1 cellular context compared by ENCODE assay signal in genomic region chr20:18650224-18650623, GRCh38.
TF ChIP-seq lines count a peak whose summit lies in the region.

No MANE protein-coding gene starts in this region.

TF ChIP-seq in HepG2, 621 proteins besides CTCF, POLR2A, EP300 and RAD21 (continued from another document):
- TF ChIP-seq, protein P1, sequence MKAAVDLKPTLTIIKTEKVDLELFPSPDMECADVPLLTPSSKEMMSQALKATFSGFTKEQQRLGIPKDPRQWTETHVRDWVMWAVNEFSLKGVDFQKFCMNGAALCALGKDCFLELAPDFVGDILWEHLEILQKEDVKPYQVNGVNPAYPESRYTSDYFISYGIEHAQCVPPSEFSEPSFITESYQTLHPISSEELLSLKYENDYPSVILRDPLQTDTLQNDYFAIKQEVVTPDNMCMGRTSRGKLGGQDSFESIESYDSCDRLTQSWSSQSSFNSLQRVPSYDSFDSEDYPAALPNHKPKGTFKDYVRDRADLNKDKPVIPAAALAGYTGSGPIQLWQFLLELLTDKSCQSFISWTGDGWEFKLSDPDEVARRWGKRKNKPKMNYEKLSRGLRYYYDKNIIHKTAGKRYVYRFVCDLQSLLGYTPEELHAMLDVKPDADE (CRISPR knock-in tag; IDR thresholded peaks at IDR 0.05), result no peak
- TF ChIP-seq, protein P2, sequence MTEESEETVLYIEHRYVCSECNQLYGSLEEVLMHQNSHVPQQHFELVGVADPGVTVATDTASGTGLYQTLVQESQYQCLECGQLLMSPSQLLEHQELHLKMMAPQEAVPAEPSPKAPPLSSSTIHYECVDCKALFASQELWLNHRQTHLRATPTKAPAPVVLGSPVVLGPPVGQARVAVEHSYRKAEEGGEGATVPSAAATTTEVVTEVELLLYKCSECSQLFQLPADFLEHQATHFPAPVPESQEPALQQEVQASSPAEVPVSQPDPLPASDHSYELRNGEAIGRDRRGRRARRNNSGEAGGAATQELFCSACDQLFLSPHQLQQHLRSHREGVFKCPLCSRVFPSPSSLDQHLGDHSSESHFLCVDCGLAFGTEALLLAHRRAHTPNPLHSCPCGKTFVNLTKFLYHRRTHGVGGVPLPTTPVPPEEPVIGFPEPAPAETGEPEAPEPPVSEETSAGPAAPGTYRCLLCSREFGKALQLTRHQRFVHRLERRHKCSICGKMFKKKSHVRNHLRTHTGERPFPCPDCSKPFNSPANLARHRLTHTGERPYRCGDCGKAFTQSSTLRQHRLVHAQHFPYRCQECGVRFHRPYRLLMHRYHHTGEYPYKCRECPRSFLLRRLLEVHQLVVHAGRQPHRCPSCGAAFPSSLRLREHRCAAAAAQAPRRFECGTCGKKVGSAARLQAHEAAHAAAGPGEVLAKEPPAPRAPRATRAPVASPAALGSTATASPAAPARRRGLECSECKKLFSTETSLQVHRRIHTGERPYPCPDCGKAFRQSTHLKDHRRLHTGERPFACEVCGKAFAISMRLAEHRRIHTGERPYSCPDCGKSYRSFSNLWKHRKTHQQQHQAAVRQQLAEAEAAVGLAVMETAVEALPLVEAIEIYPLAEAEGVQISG (CRISPR knock-in tag; IDR thresholded peaks at IDR 0.05), result no peak
- TF ChIP-seq NPAS2 (CRISPR knock-in tag; IDR thresholded peaks at IDR 0.05; ENCODE audit: borderline replicate concordance) (no peak), ZNF17 (CRISPR knock-in tag; IDR thresholded peaks at IDR 0.05) (no peak), ARHGAP35 (CRISPR knock-in tag; IDR thresholded peaks at IDR 0.05; ENCODE audit: borderline replicate concordance) (no peak), ZBTB26 (CRISPR knock-in tag; IDR thresholded peaks at IDR 0.05; ENCODE audit: borderline replicate concordance) (no peak), MXD4 (CRISPR knock-in tag; IDR thresholded peaks at IDR 0.05) (no peak), GPBP1L1 (CRISPR knock-in tag; IDR thresholded peaks at IDR 0.05) (no peak), ZNF747 (CRISPR knock-in tag; IDR thresholded peaks at IDR 0.05; ENCODE audit: borderline replicate concordance) (no peak)
